22 cellular contexts compared by ENCODE assay signal in genomic region chr22:32795214-32795596, GRCh38. TPM values are rescaled to one million over a fixed set of nuclear protein-coding genes. Genes with fewer than 3 reads are reported as not detected.
"Had no signal": no experiment of that assay in that cellular context is flagged by ENCODE, and none has a peak within 500 bp of the region (broad histone marks: within the 10 kb centered on the region; RNA-seq: fewer than 3 reads in every experiment).

No MANE protein-coding gene starts in this region.

- H3K4me3 Mint-ChIP-seq: naive thymus-derived CD8-positive, alpha-beta T cell; stimulated activated effector memory CD8-positive, alpha-beta T cell treated with anti-CD3 and anti-CD28 coated beads, Interleukin-12 subunit alpha, Interleukin-12 subunit beta, amount 100 ng/mL, for 72 hours; stimulated activated naive CD8-positive, alpha-beta T cell treated with anti-CD3 and anti-CD28 coated beads, Interleukin-15, amount 100 ng/mL, for 72 hours; T-helper 1 cell treated with Interleukin-12 subunit alpha and Interleukin-12 subunit beta and Interleukin-4 antibody, amounts not matched to agents 30 μg/mL and 1 μg/mL, for 36 hours; WTC11 had no signal

- H3K4me1 ChIP-seq: adrenal gland, pancreas, psoas muscle had no signal

- ATAC-seq: activated naive CD4-positive, alpha-beta T cell treated with anti-CD3 and anti-CD28 coated beads, Interleukin-2, amount 50 U/mL, for 72 hours; heart right ventricle; lower lobe of right lung; naive thymus-derived CD8-positive, alpha-beta T cell; pancreas; psoas muscle; stimulated activated effector memory CD8-positive, alpha-beta T cell treated with anti-CD3 and anti-CD28 coated beads, Interleukin-12 subunit alpha, Interleukin-12 subunit beta, amount 100 ng/mL, for 72 hours; stimulated activated naive CD8-positive, alpha-beta T cell treated with anti-CD3 and anti-CD28 coated beads, Interleukin-15, amount 100 ng/mL, for 72 hours had no signal

- H3K27ac ChIP-seq: adrenal gland, lower lobe of right lung, neutrophil, pancreas, psoas muscle, right atrium auricular region, suprapubic skin, upper lobe of left lung had no signal

- H3K4me1 Mint-ChIP-seq: stimulated activated effector memory CD8-positive, alpha-beta T cell treated with anti-CD3 and anti-CD28 coated beads, Interleukin-12 subunit alpha, Interleukin-12 subunit beta, amount 100 ng/mL, for 72 hours had no signal

- H3K4me3 ChIP-seq: adrenal gland, heart right ventricle, lower lobe of right lung, pancreas, psoas muscle, right atrium auricular region, suprapubic skin, upper lobe of left lung had no signal

- H3K9me3 ChIP-seq: adrenal gland, heart right ventricle, lower lobe of right lung, neutrophil, pancreas, psoas muscle, right atrium auricular region, suprapubic skin, upper lobe of left lung had no signal

- H3K36me3 ChIP-seq: adrenal gland, heart right ventricle, lower lobe of right lung, neutrophil, pancreas, right atrium auricular region, suprapubic skin, upper lobe of left lung had no signal

- FAIRE-seq: bronchial epithelial cell, pancreas had no signal

- H3K27me3 ChIP-seq: adrenal gland, heart right ventricle, pancreas, right atrium auricular region, suprapubic skin, upper lobe of left lung had no signal

- DNase-seq: activated T-cell treated with anti-CD3 and anti-CD28 coated beads, Interleukin-2, amount 50 U/mL, for 1 hour; adrenal gland; cerebellar nuclear complex; cortex of kidney; heart right ventricle; islet precursor cell; lower lobe of right lung; naive thymus-derived CD8-positive, alpha-beta T cell; pancreas; psoas muscle; stimulated activated CD4-positive, alpha-beta T cell treated with anti-CD3 and anti-CD28 coated beads, Interleukin-12 subunit alpha, Interleukin-12 subunit beta, amount 100 ng/mL, for 4 hours; stimulated activated naive CD8-positive, alpha-beta T cell treated with anti-CD3 and anti-CD28 coated beads, Interleukin-15, amount 100 ng/mL, for 72 hours; T1000; upper lobe of left lung had no signal

- H3K36me3 Mint-ChIP-seq: activated naive CD4-positive, alpha-beta T cell treated with anti-CD3 and anti-CD28 coated beads, Interleukin-2, amount 50 U/mL, for 72 hours; naive thymus-derived CD8-positive, alpha-beta T cell; stimulated activated effector memory CD8-positive, alpha-beta T cell treated with anti-CD3 and anti-CD28 coated beads, Interleukin-12 subunit alpha, Interleukin-12 subunit beta, amount 100 ng/mL, for 72 hours; WTC11 had no signal

- H3K9me3 Mint-ChIP-seq: activated naive CD4-positive, alpha-beta T cell treated with anti-CD3 and anti-CD28 coated beads, Interleukin-2, amount 50 U/mL, for 72 hours; naive thymus-derived CD8-positive, alpha-beta T cell; stimulated activated effector memory CD8-positive, alpha-beta T cell treated with anti-CD3 and anti-CD28 coated beads, Interleukin-12 subunit alpha, Interleukin-12 subunit beta, amount 100 ng/mL, for 72 hours; stimulated activated naive CD8-positive, alpha-beta T cell treated with anti-CD3 and anti-CD28 coated beads, Interleukin-15, amount 100 ng/mL, for 72 hours; T-helper 1 cell treated with Interleukin-12 subunit alpha and Interleukin-12 subunit beta and Interleukin-4 antibody, amounts not matched to agents 30 μg/mL and 1 μg/mL, for 36 hours; WTC11 had no signal

- H3K27ac Mint-ChIP-seq: activated naive CD4-positive, alpha-beta T cell treated with anti-CD3 and anti-CD28 coated beads, Interleukin-2, amount 50 U/mL, for 72 hours; stimulated activated effector memory CD8-positive, alpha-beta T cell treated with anti-CD3 and anti-CD28 coated beads, Interleukin-12 subunit alpha, Interleukin-12 subunit beta, amount 100 ng/mL, for 72 hours; stimulated activated naive CD8-positive, alpha-beta T cell treated with anti-CD3 and anti-CD28 coated beads, Interleukin-15, amount 100 ng/mL, for 72 hours; T-helper 1 cell treated with Interleukin-12 subunit alpha and Interleukin-12 subunit beta and Interleukin-4 antibody, amounts not matched to agents 30 μg/mL and 1 μg/mL, for 36 hours; WTC11 had no signal

RNA-seq across cellular contexts. Expression of gene TIMP3, which starts 6.3 kb away (rescaled TPM):
- total RNA-seq: activated naive CD4-positive, alpha-beta T cell treated with anti-CD3 and anti-CD28 coated beads, Interleukin-2, amount 50 U/mL, for 72 hours had no signal
- polyA plus RNA-seq: naive thymus-derived CD8-positive, alpha-beta T cell had no signal
